In the genomic region with DNA sequence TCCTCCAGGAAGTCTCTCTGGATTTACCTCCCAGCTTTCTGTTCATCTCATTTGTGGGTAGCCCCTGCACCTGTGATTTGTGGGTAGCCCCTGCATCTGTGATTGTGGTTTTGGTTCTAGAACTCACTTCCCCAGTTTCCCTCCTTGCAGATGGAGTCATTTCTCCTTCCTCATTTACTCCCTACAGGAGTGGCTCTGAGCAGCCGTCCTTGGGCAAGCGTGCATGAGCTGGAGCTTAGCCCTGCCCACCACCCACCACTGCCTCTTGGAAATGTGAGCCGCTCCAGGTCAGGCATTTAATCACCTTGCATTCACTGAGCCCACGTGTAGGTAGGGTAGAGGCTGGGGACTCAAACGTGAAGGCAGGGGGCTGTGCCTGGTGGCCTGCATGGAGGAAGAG, we compare ENCODE assay signal across 25 cellular contexts.
A peak's percentile ranks its signal among the peaks of the same experiment; 100 is the strongest.
DNase-seq lines count a peak whose midpoint lies in the region; ATAC-seq and TF ChIP-seq lines count a peak whose summit lies in the region.
"Had no signal": no experiment of that assay in that cellular context is flagged by ENCODE, and none has a peak within 500 bp of the region (broad histone marks: within the 10 kb centered on the region; RNA-seq: fewer than 3 reads in every experiment).

No MANE protein-coding gene starts in this region.

- peaks cover 4 to 6% of the 10 kb centered on the region in 2 donors for H3K9me3 Mint-ChIP-seq in stimulated activated naive B cell treated with anti-CD40 and anti-IgM and Interleukin-4, amounts not matched to agents 10 μg/mL and 1 μg/mL and 100 μg/mL, for 72 hours
- H3K9me3 Mint-ChIP-seq: activated B cell treated with CpG ODN at 0.5 μM for 24 hours; CD4-positive, alpha-beta T cell had no signal

- peaks cover 30% of the 10 kb centered on the region for H3K27me3 ChIP-seq in OCI-LY3 (ENCODE audit: low read depth, low read length)
- H3K27me3 ChIP-seq: ascending aorta had no signal

- H3K4me1 ChIP-seq in HEK293 (ENCODE audit: control insufficient read depth, insufficient read depth, low read length) (no peaks in the 10 kb centered on the region; the same call in 1 of the 2 replicates), OCI-LY3 (ENCODE audit: low read length) (peaks cover 5% of the 10 kb centered on the region)
- H3K4me1 ChIP-seq: ascending aorta, transverse colon had no signal

- TF ChIP-seq CTCF in HEK293 (tag by site-specific recombination; IDR thresholded peaks at IDR 0.05), result no peak
- TF ChIP-seq CTCF in OCI-LY3 (IDR thresholded peaks at IDR 0.05; ENCODE audit: low read depth, low read length), result no peak

- H3K4me1 Mint-ChIP-seq in stimulated activated naive B cell treated with anti-CD40 and anti-IgM and Interleukin-4, amounts not matched to agents 10 μg/mL and 1 μg/mL and 100 μg/mL, for 72 hours, result peaks cover 12 to 20% of the 10 kb centered on the region in 2 donors

- H3K9ac ChIP-seq in OCI-LY3 (ENCODE audit: low read length), result no peak overlapping the region

- no peak overlapping the region for H3K4me3 Mint-ChIP-seq in stimulated activated naive B cell treated with anti-CD40 and anti-IgM and Interleukin-4, amounts not matched to agents 10 μg/mL and 1 μg/mL and 100 μg/mL, for 72 hours
- H3K4me3 Mint-ChIP-seq: activated B cell treated with CpG ODN at 0.5 μM for 24 hours; activated naive CD8-positive, alpha-beta T cell; CD4-positive, alpha-beta T cell had no signal

- peak; percentile 13 for DNase-seq in epidermal melanocyte (ENCODE audit: insufficient read length, low spot score)
- peak; percentile 8 for DNase-seq in stimulated activated naive B cell treated with anti-CD40 and anti-IgM and Interleukin-4, amounts not matched to agents 10 μg/mL and 1 μg/mL and 100 μg/mL, for 72 hours
- DNase-seq: activated B cell treated with CpG ODN at 0.5 μM for 24 hours; activated CD4-positive, alpha-beta T cell treated with anti-CD3 and anti-CD28 coated beads, Interleukin-2, amount 50 U/mL, for 4 hours; CD4-positive, alpha-beta T cell; dorsolateral prefrontal cortex; EL; glutamatergic neuron; kidney glomerular epithelial cell; NCI-H1436; NCI-H2107; NCI-H524; nucleus accumbens; stimulated activated CD8-positive, alpha-beta memory T cell treated with anti-CD3 and anti-CD28 coated beads, Interleukin-4, amount 100 ng/mL, for 48 hours; T-helper 9 cell; transverse colon had no signal

- H2AFZ ChIP-seq in OCI-LY3 (ENCODE audit: low read depth, low read length), result no peak overlapping the region

- no peaks in the 10 kb centered on the region for H3K9me3 ChIP-seq in HEK293 (ENCODE audit: control insufficient read depth, insufficient read depth, low read depth, low read length)
- no peaks in the 10 kb centered on the region for H3K9me3 ChIP-seq in OCI-LY3 (ENCODE audit: insufficient read depth, low read length)
- H3K9me3 ChIP-seq: ascending aorta, transverse colon had no signal

- no peak overlapping the region for H3K27ac Mint-ChIP-seq in stimulated activated naive B cell treated with anti-CD40 and anti-IgM and Interleukin-4, amounts not matched to agents 10 μg/mL and 1 μg/mL and 100 μg/mL, for 72 hours
- H3K27ac Mint-ChIP-seq: activated B cell treated with CpG ODN at 0.5 μM for 24 hours; activated naive CD8-positive, alpha-beta T cell; CD4-positive, alpha-beta T cell had no signal

- no peaks in the 10 kb centered on the region for H4K20me1 ChIP-seq in OCI-LY3 (ENCODE audit: insufficient read depth, low read length)

- no peak overlapping the region for H3K27ac ChIP-seq in HEK293 (ENCODE audit: extremely low read depth, low read depth, low read length)
- H3K27ac ChIP-seq in OCI-LY3 (ENCODE audit: low read length), result no peak overlapping the region
- H3K27ac ChIP-seq: ascending aorta, dorsolateral prefrontal cortex, SK-N-MC, transverse colon had no signal

- H3K79me2 ChIP-seq in OCI-LY3 (ENCODE audit: low read length), result no peaks in the 10 kb centered on the region

- H3K36me3 ChIP-seq in HEK293 (ENCODE audit: control insufficient read depth in 2 of 2, insufficient read depth in 1 of 2, low read length in 2 of 2) (no peaks in the 10 kb centered on the region), OCI-LY3 (replicated peaks; ENCODE audit: low read depth, low read length) (no peaks in the 10 kb centered on the region)
- H3K36me3 ChIP-seq: ascending aorta, transverse colon had no signal

- H3K27me3 Mint-ChIP-seq in stimulated activated naive B cell treated with anti-CD40 and anti-IgM and Interleukin-4, amounts not matched to agents 10 μg/mL and 1 μg/mL and 100 μg/mL, for 72 hours, result peaks cover 26 to 28% of the 10 kb centered on the region in 2 donors

- H3K4me3 ChIP-seq in HEK293 (ENCODE audit: low read depth, low read length) (no peak overlapping the region), OCI-LY3 (ENCODE audit: low read length) (no peak overlapping the region)
- H3K4me3 ChIP-seq: ascending aorta, dorsolateral prefrontal cortex, lung, SK-N-MC, transverse colon had no signal

- POLR2A ChIA-PET in HEK293 (lab: Yijun Ruan, JAX), result interaction anchor here (0.5 kb wide), 1 partner anchor 21 kb away, joined by 6 read pairs; no protein-coding TSS in a partner anchor

- H3K4me2 ChIP-seq in OCI-LY3 (ENCODE audit: low read length), result peak overlapping the region; percentile 8; the same call in 1 of the 2 replicates

- CTCF ChIA-PET in HEK293 (lab: Yijun Ruan, JAX), result interaction anchor here (0.7 to 5.9 kb wide), 3 partner anchors 41 to 851 kb away, joined by 3 to 36 read pairs (median 7); no protein-coding TSS in a partner anchor

- peak; percentile 69 to 75 for ATAC-seq in stimulated activated naive B cell treated with anti-CD40 and anti-IgM and Interleukin-4, amounts not matched to agents 10 μg/mL and 1 μg/mL and 100 μg/mL, for 72 hours (replicated peaks)
- ATAC-seq in GM18907 (IDR thresholded peaks at IDR 0.05; ENCODE audit: unreplicated experiment) (no peak), GM19452 (IDR thresholded peaks at IDR 0.05; ENCODE audit: unreplicated experiment) (no peak), GM21576 (IDR thresholded peaks at IDR 0.05; ENCODE audit: unreplicated experiment) (no peak)

- peaks cover 0 to 5% of the 10 kb centered on the region in 2 donors for H3K36me3 Mint-ChIP-seq in stimulated activated naive B cell treated with anti-CD40 and anti-IgM and Interleukin-4, amounts not matched to agents 10 μg/mL and 1 μg/mL and 100 μg/mL, for 72 hours
- H3K36me3 Mint-ChIP-seq: activated naive CD8-positive, alpha-beta T cell had no signal

TF ChIP-seq in HEK293, 187 proteins besides CTCF, POLR2A, EP300 and RAD21:
- TF ChIP-seq ZNF654 (tag by site-specific recombination; IDR thresholded peaks at IDR 0.05; ENCODE audit: low read depth) (no peak), YY2 (tag by site-specific recombination; IDR thresholded peaks at IDR 0.05) (no peak), EGR2 (tag by site-specific recombination; IDR thresholded peaks at IDR 0.05; ENCODE audit: low read depth) (peak; percentile 35; the same call in 1 of the 2 replicates), TCF7L2 (IDR thresholded peaks at IDR 0.05; ENCODE audit: borderline replicate concordance, low read depth, low read length) (no peak), ZBTB20 (tag by site-specific recombination; IDR thresholded peaks at IDR 0.05) (no peak)
- TF ChIP-seq, protein P1, sequence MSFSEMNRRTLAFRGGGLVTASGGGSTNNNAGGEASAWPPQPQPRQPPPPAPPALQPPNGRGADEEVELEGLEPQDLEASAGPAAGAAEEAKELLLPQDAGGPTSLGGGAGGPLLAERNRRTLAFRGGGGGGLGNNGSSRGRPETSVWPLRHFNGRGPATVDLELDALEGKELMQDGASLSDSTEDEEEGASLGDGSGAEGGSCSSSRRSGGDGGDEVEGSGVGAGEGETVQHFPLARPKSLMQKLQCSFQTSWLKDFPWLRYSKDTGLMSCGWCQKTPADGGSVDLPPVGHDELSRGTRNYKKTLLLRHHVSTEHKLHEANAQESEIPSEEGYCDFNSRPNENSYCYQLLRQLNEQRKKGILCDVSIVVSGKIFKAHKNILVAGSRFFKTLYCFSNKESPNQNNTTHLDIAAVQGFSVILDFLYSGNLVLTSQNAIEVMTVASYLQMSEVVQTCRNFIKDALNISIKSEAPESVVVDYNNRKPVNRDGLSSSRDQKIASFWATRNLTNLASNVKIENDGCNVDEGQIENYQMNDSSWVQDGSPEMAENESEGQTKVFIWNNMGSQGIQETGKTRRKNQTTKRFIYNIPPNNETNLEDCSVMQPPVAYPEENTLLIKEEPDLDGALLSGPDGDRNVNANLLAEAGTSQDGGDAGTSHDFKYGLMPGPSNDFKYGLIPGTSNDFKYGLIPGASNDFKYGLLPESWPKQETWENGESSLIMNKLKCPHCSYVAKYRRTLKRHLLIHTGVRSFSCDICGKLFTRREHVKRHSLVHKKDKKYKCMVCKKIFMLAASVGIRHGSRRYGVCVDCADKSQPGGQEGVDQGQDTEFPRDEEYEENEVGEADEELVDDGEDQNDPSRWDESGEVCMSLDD (tag by site-specific recombination; IDR thresholded peaks at IDR 0.05), result no peak
- TF ChIP-seq, protein P2, sequence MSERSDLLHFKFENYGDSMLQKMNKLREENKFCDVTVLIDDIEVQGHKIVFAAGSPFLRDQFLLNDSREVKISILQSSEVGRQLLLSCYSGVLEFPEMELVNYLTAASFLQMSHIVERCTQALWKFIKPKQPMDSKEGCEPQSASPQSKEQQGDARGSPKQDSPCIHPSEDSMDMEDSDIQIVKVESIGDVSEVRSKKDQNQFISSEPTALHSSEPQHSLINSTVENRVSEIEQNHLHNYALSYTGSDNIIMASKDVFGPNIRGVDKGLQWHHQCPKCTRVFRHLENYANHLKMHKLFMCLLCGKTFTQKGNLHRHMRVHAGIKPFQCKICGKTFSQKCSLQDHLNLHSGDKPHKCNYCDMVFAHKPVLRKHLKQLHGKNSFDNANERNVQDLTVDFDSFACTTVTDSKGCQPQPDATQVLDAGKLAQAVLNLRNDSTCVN (tag by site-specific recombination; optimal IDR thresholded peaks at IDR 0.05), result no peak

Comparison
In these comparisons a context has a peak if more than half of its experiments do, and no peak if none do; other contexts are left out.
1. ATAC-seq: peak in stimulated activated naive B cell treated with anti-CD40 and anti-IgM and Interleukin-4, amounts not matched to agents 10 μg/mL and 1 μg/mL and 100 μg/mL, for 72 hours (2 of 2); none in GM18907 (single experiment), GM19452 (single experiment) and GM21576 (single experiment).